ENCODE assay signal across 1 cellular context in genomic region chr10:6163364-6164270, GRCh38.
TF ChIP-seq lines count a peak whose summit lies in the region.

No MANE protein-coding gene starts in this region.

TF ChIP-seq in K562, 482 proteins besides CTCF, POLR2A, EP300 and RAD21 (continued from another document and continues in another):
- TF ChIP-seq AFF1 (IDR thresholded peaks at IDR 0.05; ENCODE audit: low read depth in 1 of 2, partially characterized antibody in 2 of 2) = peak in 1 of 2 experiments; percentile 90
- TF ChIP-seq L3MBTL2 (IDR thresholded peaks at IDR 0.05) = peak; percentile 94
- TF ChIP-seq ZKSCAN1 (IDR thresholded peaks at IDR 0.05; ENCODE audit: low read depth, low read length) = peak; percentile 67; the same call in 1 of the 2 replicates
- TF ChIP-seq ELK1 (CRISPR knock-in tag; IDR thresholded peaks at IDR 0.05) = no peak
- TF ChIP-seq ZNF253 (CRISPR knock-in tag; conservative IDR thresholded peaks at IDR 0.05) = no peak
- peak; percentile 49 for TF ChIP-seq NCOR1 (IDR thresholded peaks at IDR 0.05)
- no peak; the same call in 1 of the 2 replicates for TF ChIP-seq ZNF644 (tag; IDR thresholded peaks at IDR 0.05; ENCODE audit: low read depth)
- TF ChIP-seq CBX1 (IDR thresholded peaks at IDR 0.05; ENCODE audit: low read depth) = peak; percentile 81; the same call in 1 of the 2 replicates
- peak; percentile 29 to 93; a peak in 2 of 4 replicates for TF ChIP-seq NONO (IDR thresholded peaks at IDR 0.05; ENCODE audit: low read depth in 2 of 2, low read length in 1 of 2)
- no peak for TF ChIP-seq SNRNP70 (optimal IDR thresholded peaks at IDR 0.05; ENCODE audit: low read depth, low read length)
- peak; percentile 90 for TF ChIP-seq GABPA (tag; conservative IDR thresholded peaks at IDR 0.05; ENCODE audit: low read depth)
- TF ChIP-seq ZNF699 (CRISPR knock-in tag; IDR thresholded peaks at IDR 0.05; ENCODE audit: insufficient replicate concordance) = no peak
- TF ChIP-seq POLR2G (IDR thresholded peaks at IDR 0.05; ENCODE audit: low read depth, low read length) = peak; percentile 94
- TF ChIP-seq SAFB (IDR thresholded peaks at IDR 0.05; ENCODE audit: borderline replicate concordance, low read depth, low read length) = peak; percentile 84
- no peak for TF ChIP-seq PRMT5 (CRISPR knock-in tag; IDR thresholded peaks at IDR 0.05)
- 0 out of 2 replicates have a peak, but pooled peaks have one; percentile 15 for TF ChIP-seq ZBTB33 (CRISPR knock-in tag; IDR thresholded peaks at IDR 0.05)
- TF ChIP-seq RBM14 (IDR thresholded peaks at IDR 0.05; ENCODE audit: borderline replicate concordance, insufficient read depth, low read depth, low read length) = peak; percentile 85; the same call in 1 of the 2 replicates
- TF ChIP-seq ATF3 (IDR thresholded peaks at IDR 0.05) = no peak
- TF ChIP-seq ATF3 (CRISPR knock-in tag; conservative IDR thresholded peaks at IDR 0.05) = peak; percentile 60
- peak; percentile 87; the same call in 1 of the 2 replicates for TF ChIP-seq ZNF140 (CRISPR knock-in tag; IDR thresholded peaks at IDR 0.05)
- peak; percentile 78 for TF ChIP-seq CTBP1 (IDR thresholded peaks at IDR 0.05; ENCODE audit: borderline replicate concordance)
- TF ChIP-seq REST (CRISPR knock-in tag; IDR thresholded peaks at IDR 0.05; ENCODE audit: low read depth) = 0 out of 2 replicates have a peak, but pooled peaks have one; percentile 45
- peak; percentile 90 for TF ChIP-seq GMEB1 (CRISPR knock-in tag; IDR thresholded peaks at IDR 0.05)
- TF ChIP-seq MTA3 (IDR thresholded peaks at IDR 0.05; ENCODE audit: borderline replicate concordance) = peak; percentile 77; the same call in 1 of the 2 replicates
- TF ChIP-seq ZEB2 (IDR thresholded peaks at IDR 0.05) = 0 out of 2 replicates have a peak, but pooled peaks have one; percentile 18
- no peak for TF ChIP-seq ZNF217 (CRISPR knock-in tag; IDR thresholded peaks at IDR 0.05)
- TF ChIP-seq CXXC5 (CRISPR knock-in tag; IDR thresholded peaks at IDR 0.05) = peak; percentile 92
- no peak for TF ChIP-seq MTA2 (IDR thresholded peaks at IDR 0.05; ENCODE audit: low read depth)
- peak; percentile 100 for TF ChIP-seq MLX (CRISPR knock-in tag; conservative IDR thresholded peaks at IDR 0.05)
- no peak for TF ChIP-seq CAMTA2 (CRISPR knock-in tag; conservative IDR thresholded peaks at IDR 0.05)
- peak; percentile 57 for TF ChIP-seq HES1 (IDR thresholded peaks at IDR 0.05; ENCODE audit: low read depth)
- TF ChIP-seq ZNF592 (IDR thresholded peaks at IDR 0.05) = peak; percentile 86
- peak; percentile 72; the same call in 1 of the 2 replicates for TF ChIP-seq SOX6 (IDR thresholded peaks at IDR 0.05)
- TF ChIP-seq NR2C1 (IDR thresholded peaks at IDR 0.05) = no peak
- peak; percentile 46; the same call in 1 of the 2 replicates for TF ChIP-seq NR2C1 (tag; IDR thresholded peaks at IDR 0.05)
- TF ChIP-seq TFAP4 (CRISPR knock-in tag; IDR thresholded peaks at IDR 0.05; ENCODE audit: borderline replicate concordance) = peak; percentile 95
- peak; percentile 93 for TF ChIP-seq RBFOX2 (IDR thresholded peaks at IDR 0.05; ENCODE audit: low read depth, low read length)
- TF ChIP-seq LCOR (CRISPR knock-in tag; IDR thresholded peaks at IDR 0.05) = peak; percentile 77; the same call in 1 of the 2 replicates
- no peak for TF ChIP-seq ZNF175 (CRISPR knock-in tag; IDR thresholded peaks at IDR 0.05; ENCODE audit: low read depth)
- TF ChIP-seq ERF (CRISPR knock-in tag; IDR thresholded peaks at IDR 0.05) = peak; percentile 71
- TF ChIP-seq YBX1 (IDR thresholded peaks at IDR 0.05) = no peak
- peak; percentile 86 for TF ChIP-seq ETV1 (tag; conservative IDR thresholded peaks at IDR 0.05; ENCODE audit: low read depth)
